In the genomic region with DNA sequence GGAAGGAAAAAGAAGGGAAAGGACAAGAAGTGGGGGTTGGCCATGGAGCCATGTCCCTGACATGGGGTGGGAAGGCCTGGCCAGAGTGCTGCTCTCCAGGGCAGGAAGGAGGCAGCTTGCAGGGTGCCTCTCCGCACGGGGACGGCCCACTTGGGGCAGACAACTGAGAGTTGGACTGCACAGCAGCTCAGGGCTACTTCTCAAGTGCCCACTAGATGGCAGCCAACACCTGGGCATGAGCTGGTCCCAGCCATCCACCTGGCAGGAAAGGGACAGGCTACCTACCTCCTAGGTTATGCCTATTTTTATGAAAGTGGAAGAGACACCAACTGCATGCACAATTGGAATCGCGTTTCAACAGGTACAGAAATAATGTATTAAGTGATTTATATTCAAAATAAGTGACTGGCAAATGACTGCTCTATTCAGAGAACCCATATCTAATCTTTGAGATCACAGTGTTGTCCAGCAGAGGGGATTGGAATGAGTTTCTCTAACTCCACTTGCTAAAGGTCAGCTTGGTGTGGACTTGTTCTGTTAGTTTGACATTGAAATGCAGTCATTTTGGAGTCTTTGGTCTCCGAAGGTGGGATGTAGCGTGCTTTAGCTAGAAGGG, we compare ENCODE assay signal across 8 cellular contexts.
DNase-seq lines count a peak whose midpoint lies in the region; ATAC-seq and TF ChIP-seq lines count a peak whose summit lies in the region.

No MANE protein-coding gene starts in this region.

- WGBS in lung, 2 donors: 13 to 23% methylated on average over 7 of the region's 7 CpGs

- H3K36me3 ChIP-seq in lung (ENCODE audit: control insufficient read depth in 2 of 2, insufficient read depth in 2 of 2, low read length in 2 of 2): no peaks in the 10 kb centered on the region

- ATAC-seq in HG03432 (IDR thresholded peaks at IDR 0.05; ENCODE audit: unreplicated experiment): peak; percentile 84
- peak; percentile 92 for ATAC-seq in lung (ENCODE audit: insufficient read depth, low FRiP score)

- H3K9me3 ChIP-seq in lung (ENCODE audit: control insufficient read depth in 2 of 2, insufficient read depth in 1 of 2, low read length in 1 of 2): no peaks in the 10 kb centered on the region

- H3K4me1 ChIP-seq in lung (ENCODE audit: control insufficient read depth in 2 of 2, insufficient read depth in 2 of 2, low read length in 2 of 2): no peaks in the 10 kb centered on the region

- no peak overlapping the region for H3K27ac ChIP-seq in lung (ENCODE audit: low read depth in 1 of 2, low read length in 1 of 2)

- H3K27me3 ChIP-seq in lung (ENCODE audit: control insufficient read depth, insufficient read depth): no peaks in the 10 kb centered on the region

- no peak overlapping the region for H3K4me3 ChIP-seq in lung

- DNase-seq in C1 segment of cervical spinal cord (lab: John Stamatoyannopoulos, UW): peak in 12 of 14 donors; percentile 11 to 71 (median 36)
- peak; percentile 74 for DNase-seq in GM19240 (ENCODE audit: insufficient read length, low spot score)
- DNase-seq in NCI-H526 treated with DMSO at 0.1 percent for 48 hours (lab: John Stamatoyannopoulos, UW): peak; percentile 19
- DNase-seq in activated CD4-positive, alpha-beta T cell treated with anti-CD3 and anti-CD28 coated beads, Interleukin-2, amount 50 U/mL, for 48 hours: peak; percentile 76 to 79
- peak; percentile 51 to 75 for DNase-seq in dermis microvascular lymphatic vessel endothelial cell (ENCODE audit: low read depth in 2 of 2)
- DNase-seq in lung (ENCODE audit: low spot score): peak; percentile 74
- peak; percentile 52 for DNase-seq in stimulated activated CD8-positive, alpha-beta memory T cell treated with anti-CD3 and anti-CD28 coated beads, Interleukin-15, amount 100 ng/mL, for 1 hour (ENCODE audit: low read depth)

- peak; percentile 77 for TF ChIP-seq CTCF in lung (IDR thresholded peaks at IDR 0.05; ENCODE audit: control extremely low read depth, extremely low read depth)

Comparison
In these comparisons a context has a peak if more than half of its experiments do, and no peak if none do; other contexts are left out.
1. DNase-seq: peak in every context shown above with its lines; median percentile 78 in activated CD4-positive, alpha-beta T cell treated with anti-CD3 and anti-CD28 coated beads, Interleukin-2, amount 50 U/mL, for 48 hours; 74 in GM19240; 74 in lung; 63 in dermis microvascular lymphatic vessel endothelial cell; 52 in stimulated activated CD8-positive, alpha-beta memory T cell treated with anti-CD3 and anti-CD28 coated beads, Interleukin-15, amount 100 ng/mL, for 1 hour; 36 in C1 segment of cervical spinal cord; 19 in NCI-H526 treated with DMSO at 0.1 percent for 48 hours.